22 cellular contexts compared by ENCODE assay signal in the genomic region with DNA sequence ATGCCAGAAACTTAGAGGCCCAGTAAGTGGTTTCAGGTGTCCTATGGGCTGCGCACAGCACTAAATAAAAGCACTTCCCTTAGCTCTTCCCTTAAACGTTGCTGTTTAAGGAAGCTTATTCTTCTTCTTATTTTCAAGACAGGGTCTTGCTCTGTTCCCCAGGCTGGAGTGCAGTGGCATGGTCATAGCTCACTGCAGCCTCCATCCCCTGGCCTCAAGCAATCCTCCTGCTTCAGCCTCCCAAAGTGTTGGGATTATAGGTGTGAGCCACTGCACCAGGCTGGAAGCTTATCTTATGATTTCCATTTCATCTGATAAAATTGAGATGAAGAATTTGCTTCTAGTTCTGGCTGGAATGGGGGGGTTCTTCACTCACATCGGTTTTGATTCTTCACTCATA.
"Had no signal": no experiment of that assay in that cellular context is flagged by ENCODE, and none has a peak within 500 bp of the region (broad histone marks: within the 10 kb centered on the region; RNA-seq: fewer than 3 reads in every experiment).

No MANE protein-coding gene starts in this region.

- H3K9ac ChIP-seq: neural progenitor cell, parathyroid adenoma had no signal

- H3K27ac ChIP-seq: esophagus squamous epithelium, left lung, neural progenitor cell, parathyroid adenoma, thoracic aorta, tibial nerve, upper lobe of right lung, uterus had no signal

- H3K27me3 Mint-ChIP-seq: effector memory CD8-positive, alpha-beta T cell; naive thymus-derived CD4-positive, alpha-beta T cell; progenitor cell of endocrine pancreas; stimulated activated naive B cell treated with anti-CD40 and anti-IgM and Interleukin-4, amounts not matched to agents 10 μg/mL and 1 μg/mL and 100 μg/mL, for 72 hours; stimulated activated naive CD8-positive, alpha-beta T cell treated with anti-CD3 and anti-CD28 coated beads, Interleukin-15, Interleukin-2, amounts not matched to agents 100 ng/mL and 50 ng/mL, for 24 hours had no signal

- H3K4me3 Mint-ChIP-seq: effector memory CD8-positive, alpha-beta T cell; naive thymus-derived CD4-positive, alpha-beta T cell; nephron; neural progenitor cell; stimulated activated naive B cell treated with anti-CD40 and anti-IgM and Interleukin-4, amounts not matched to agents 10 μg/mL and 1 μg/mL and 100 μg/mL, for 72 hours; stimulated activated naive CD8-positive, alpha-beta T cell treated with anti-CD3 and anti-CD28 coated beads, Interleukin-15, Interleukin-2, amounts not matched to agents 100 ng/mL and 50 ng/mL, for 24 hours had no signal

- H3K4me3 ChIP-seq: esophagus squamous epithelium, left lung, neural progenitor cell, thoracic aorta, tibial nerve, upper lobe of right lung, uterus had no signal

- H3K36me3 ChIP-seq: left lung, neural progenitor cell, thoracic aorta, tibial nerve, upper lobe of right lung, uterus had no signal

- H3K4me2 ChIP-seq: neural progenitor cell had no signal

- H2AFZ ChIP-seq: neural progenitor cell, parathyroid adenoma had no signal

- DNase-seq: cortex of kidney; effector memory CD8-positive, alpha-beta T cell; esophagus squamous epithelium; foreskin melanocyte; hypothalamus; kidney; left cardiac atrium; left lung; mesenchymal stem cell; midbrain; naive thymus-derived CD4-positive, alpha-beta T cell; stimulated activated naive B cell treated with anti-CD40 and anti-IgM and Interleukin-4, amounts not matched to agents 10 μg/mL and 1 μg/mL and 100 μg/mL, for 72 hours; upper lobe of right lung; uterus had no signal

- H3K9me3 Mint-ChIP-seq: neural progenitor cell; stimulated activated naive CD8-positive, alpha-beta T cell treated with anti-CD3 and anti-CD28 coated beads, Interleukin-15, Interleukin-2, amounts not matched to agents 100 ng/mL and 50 ng/mL, for 24 hours had no signal

- H3K9me3 ChIP-seq: esophagus squamous epithelium, left lung, thoracic aorta, tibial nerve, upper lobe of right lung, uterus had no signal

- H3K4me1 Mint-ChIP-seq: nephron had no signal

- H3K27ac Mint-ChIP-seq: effector memory CD8-positive, alpha-beta T cell; naive thymus-derived CD4-positive, alpha-beta T cell; nephron; neural progenitor cell; progenitor cell of endocrine pancreas; stimulated activated naive B cell treated with anti-CD40 and anti-IgM and Interleukin-4, amounts not matched to agents 10 μg/mL and 1 μg/mL and 100 μg/mL, for 72 hours; stimulated activated naive CD8-positive, alpha-beta T cell treated with anti-CD3 and anti-CD28 coated beads, Interleukin-15, Interleukin-2, amounts not matched to agents 100 ng/mL and 50 ng/mL, for 24 hours had no signal

- H3K4me1 ChIP-seq: left lung, neural progenitor cell, parathyroid adenoma, tibial nerve, upper lobe of right lung, uterus had no signal

- ATAC-seq: effector memory CD8-positive, alpha-beta T cell; left lung; naive thymus-derived CD4-positive, alpha-beta T cell; sciatic nerve; stimulated activated naive B cell treated with anti-CD40 and anti-IgM and Interleukin-4, amounts not matched to agents 10 μg/mL and 1 μg/mL and 100 μg/mL, for 72 hours; upper lobe of right lung had no signal

- H3K79me2 ChIP-seq: parathyroid adenoma had no signal

- H3K27me3 ChIP-seq: esophagus squamous epithelium, left lung, neural progenitor cell, tibial nerve, upper lobe of right lung, uterus had no signal
